8 cellular contexts compared by ENCODE assay signal in the genomic region with DNA sequence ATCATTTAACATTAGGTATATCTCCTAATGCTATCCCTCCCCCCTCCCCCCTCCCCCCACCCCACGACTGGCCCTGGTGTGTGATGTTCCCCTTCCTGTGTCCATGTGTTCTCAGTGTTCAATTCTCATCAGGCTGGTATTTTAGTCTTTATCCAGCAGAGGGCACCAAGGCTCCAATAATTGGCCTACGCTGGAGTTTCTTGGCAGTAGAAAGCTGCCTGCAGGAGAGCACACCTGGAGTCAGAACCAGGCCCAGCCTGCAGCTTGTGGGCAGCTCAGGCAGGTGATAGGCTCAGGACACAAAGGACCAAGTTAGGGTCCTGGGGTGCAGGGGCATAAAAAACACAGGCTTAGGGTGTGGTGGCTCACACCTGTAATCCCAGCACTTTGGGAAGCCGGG. TPM values are rescaled to one million over a fixed set of nuclear protein-coding genes. Genes with fewer than 3 reads are reported as not detected.
DNase-seq lines count a peak whose midpoint lies in the region; TF ChIP-seq lines count a peak whose summit lies in the region.
"Not testable (repeated sequence)": the region's sequence is repeated elsewhere in the genome, so short reads cannot be mapped to it uniquely, and the experiment has no call there.

No MANE protein-coding gene starts in this region.

- peak in 1 of 2 donors; percentile 16 for TF ChIP-seq EP300 in tibial nerve (IDR thresholded peaks at IDR 0.05)

- not testable (repeated sequence) for H3K36me3 ChIP-seq in cardiac muscle cell, tibial nerve

- H3K27me3 Mint-ChIP-seq in brain = not testable (repeated sequence)

- TF ChIP-seq POLR2A in tibial nerve (IDR thresholded peaks at IDR 0.05) = not testable (repeated sequence)

- peak overlapping the region in 2 of 5 experiments; percentile 54 to 58 for H3K4me3 Mint-ChIP-seq in brain

- H3K27ac ChIP-seq in VCaP = peak overlapping the region; percentile 25; the same call in 1 of the 2 replicates
- not testable (repeated sequence) for H3K27ac ChIP-seq in cardiac muscle cell, tibial nerve

- H3K27me3 ChIP-seq in cardiac muscle cell, tibial nerve: not testable (repeated sequence)

- in situ Hi-C loops in KBM-7 (cut with MboI; ENCODE audit: low pct_unique_long_range_greater_than_20kb, low sequenced_read_pairs) = not testable (repeated sequence)

- not testable (repeated sequence) for H3K9me3 Mint-ChIP-seq in brain

- H3K4me1 Mint-ChIP-seq in brain = peaks cover 36% of the 10 kb centered on the region

- TF ChIP-seq CTCF in VCaP (conservative IDR thresholded peaks at IDR 0.05) = peak; percentile 75
- TF ChIP-seq CTCF in brain (conservative IDR thresholded peaks at IDR 0.05) = peak; percentile 66 to 75
- peak; percentile 51 for TF ChIP-seq CTCF in cardiac muscle cell (IDR thresholded peaks at IDR 0.05; ENCODE audit: low read depth, low read length)
- peak; percentile 37 to 88 (median 50) for TF ChIP-seq CTCF in tibial nerve (IDR thresholded peaks at IDR 0.05)

- DNase-seq in Daoy (ENCODE audit: low read depth) = peak; percentile 67
- peak; percentile 72 for DNase-seq in KBM-7
- DNase-seq in NCI-H526 treated with DMSO at 0.1 percent for 48 hours (lab: John Stamatoyannopoulos, UW) = peak; percentile 58
- DNase-seq in cardiac muscle cell (ENCODE audit: low read depth in 1 of 2, low spot score in 1 of 2) = peak; percentile 74 to 79
- DNase-seq in non-pigmented ciliary epithelial cell (ENCODE audit: low read depth) = peak; percentile 36
- not testable (repeated sequence) for DNase-seq in tibial nerve (ENCODE audit: low spot score in 2 of 2)

- 29 to 38% methylated on average over 3 of the region's 3 CpGs for WGBS in tibial nerve, 2 donors

- H3K9me3 ChIP-seq in cardiac muscle cell (ENCODE audit: low read depth); tibial nerve: not testable (repeated sequence)

- H3K36me3 Mint-ChIP-seq in brain = not testable (repeated sequence)

- not testable (repeated sequence) for H3K4me3 ChIP-seq in cardiac muscle cell, tibial nerve

- peaks cover 28% of the 10 kb centered on the region for H3K4me1 ChIP-seq in cardiac muscle cell (ENCODE audit: low read depth)
- H3K4me1 ChIP-seq in tibial nerve = peaks cover 0 to 34% (median 0%) of the 10 kb centered on the region in 4 donors

- H3K27ac Mint-ChIP-seq in brain = peak overlapping the region in 4 of 5 experiments; percentile 54 to 76 (median 68)

RNA-seq across cellular contexts. Expression of a gene that starts 49.2 kb away (rescaled TPM):
- total RNA-seq in Daoy (2014; rRNA removed; shearing (Covaris generic)) = 25.1 and 26.3 TPM in 2 replicates
- polyA plus RNA-seq in brain (ENCODE audit: insufficient read depth, low read depth, low replicate concordance) (3.2 TPM), cardiac muscle cell (33.6 and 35.9 TPM in 2 replicates)
- total RNA-seq in cardiac muscle cell (33.4 and 44.7 TPM in 2 replicates), tibial nerve (100 to 1,000 TPM; 140 to 385 (median 202) TPM)
